ENCODE assay signal across 23 cellular contexts in the genomic region with DNA sequence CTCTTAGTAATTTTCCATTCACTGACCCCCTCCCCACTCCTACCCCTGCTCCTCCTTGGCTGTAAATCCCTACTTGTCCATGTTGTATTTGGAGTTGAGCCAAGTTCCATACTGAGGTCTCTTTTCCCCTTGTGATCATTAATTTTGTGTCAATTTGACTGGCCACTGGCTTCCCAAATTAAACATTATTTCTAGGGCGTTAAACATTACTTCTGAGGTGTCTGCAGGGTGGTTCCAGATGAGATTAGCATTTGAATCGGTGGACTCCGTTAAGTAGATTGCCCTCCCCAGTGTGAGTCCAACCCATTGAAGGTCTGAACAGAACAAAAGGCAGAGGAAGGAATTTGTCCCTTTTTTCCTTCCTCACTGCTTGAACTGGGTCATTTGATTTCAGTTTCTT. TPM values are rescaled to one million over a fixed set of nuclear protein-coding genes. Genes with fewer than 3 reads are reported as not detected.
DNase-seq lines count a peak whose midpoint lies in the region; ATAC-seq lines count a peak whose summit lies in the region.
"Had no signal": no experiment of that assay in that cellular context is flagged by ENCODE, and none has a peak within 500 bp of the region (broad histone marks: within the 10 kb centered on the region; RNA-seq: fewer than 3 reads in every experiment).

No MANE protein-coding gene starts in this region.

- no peak overlapping the region for H2AFZ ChIP-seq in trophoblast cell (ENCODE audit: insufficient read depth, low read length, poor library complexity)
- H2AFZ ChIP-seq: PC-9 had no signal

- H3K9ac ChIP-seq in iPS-18a (ENCODE audit: low read length) (no peak overlapping the region), trophoblast cell (ENCODE audit: low read length) (no peak overlapping the region)

- H3K79me2 ChIP-seq in trophoblast cell (ENCODE audit: control insufficient read depth, insufficient read depth, low read length, poor library complexity): peaks cover 2% of the 10 kb centered on the region

- H3K4me2 ChIP-seq in trophoblast cell (ENCODE audit: low read length): no peak overlapping the region
- H3K4me2 ChIP-seq: PC-9 had no signal

- peaks cover 17% of the 10 kb centered on the region for H3K4me1 ChIP-seq in HAP-1
- peaks cover 36% of the 10 kb centered on the region for H3K4me1 ChIP-seq in iPS-18a (ENCODE audit: control insufficient read depth, low read depth, low read length)
- peaks cover 7 to 18% of the 10 kb centered on the region in 2 experiments for H3K4me1 ChIP-seq in trophoblast cell (ENCODE audit: control insufficient read depth in 1 of 2, insufficient read depth in 2 of 2, low read length in 2 of 2)

- peak overlapping the region; percentile 37 for H2AK5ac ChIP-seq in trophoblast cell (ENCODE audit: low read length)

- no peak overlapping the region for H3K14ac ChIP-seq in trophoblast cell (ENCODE audit: low read length)

- H3K4me3 ChIP-seq in HAP-1 (no peak overlapping the region), iPS-18a (ENCODE audit: low read length) (peak overlapping the region; percentile 17), trophoblast cell (ENCODE audit: low read depth, low read length) (no peak overlapping the region)
- H3K4me3 ChIP-seq: PC-9 had no signal

- ATAC-seq in GM21786 (IDR thresholded peaks at IDR 0.05; ENCODE audit: unreplicated experiment) (no peak), GM19467 (IDR thresholded peaks at IDR 0.05; ENCODE audit: unreplicated experiment) (no peak)
- ATAC-seq: naive thymus-derived CD8-positive, alpha-beta T cell; stimulated activated naive B cell treated with anti-CD40 and anti-IgM and Interleukin-4, amounts not matched to agents 10 μg/mL and 1 μg/mL and 100 μg/mL, for 72 hours had no signal

- DNase-seq in HAP-1 (ENCODE audit: low spot score in 2 of 2): peak; percentile 39 to 51
- DNase-seq in NCI-H69 (lab: John Stamatoyannopoulos, UW): peak; percentile 57
- DNase-seq in trophoblast cell: no peak
- no peak for DNase-seq in SKM-1 (lab: John Stamatoyannopoulos, UW; ENCODE audit: unreplicated experiment)
- DNase-seq: activated naive CD4-positive, alpha-beta T cell; amygdala; dermis blood vessel endothelial cell; DMS79; HFFc6; hippocampal formation; IMR-90; kidney glomerular epithelial cell; MM.1S; naive thymus-derived CD8-positive, alpha-beta T cell; NCI-H146; NCI-H2171 treated with DMSO at 0.1 percent for 48 hours; NCI-H774; PC-9; SHP77 treated with DMSO at 0.1 percent for 48 hours; stimulated activated naive B cell treated with anti-CD40 and anti-IgM and Interleukin-4, amounts not matched to agents 10 μg/mL and 1 μg/mL and 100 μg/mL, for 72 hours had no signal

- no peak overlapping the region for H4K8ac ChIP-seq in trophoblast cell (ENCODE audit: low read depth, low read length)

- H3K79me1 ChIP-seq in trophoblast cell (ENCODE audit: low read length): no peaks in the 10 kb centered on the region

- in situ Hi-C loops in HAP-1 (cut with MboI; ENCODE audit: low sequenced_read_pairs): no loop called here

- H3K36me3 ChIP-seq in HAP-1 (replicated peaks) (no peaks in the 10 kb centered on the region), iPS-18a (ENCODE audit: control insufficient read depth, low read depth, low read length) (no peaks in the 10 kb centered on the region), trophoblast cell (ENCODE audit: control insufficient read depth in 1 of 2, insufficient read depth in 2 of 2, low read length in 2 of 2) (no peaks in the 10 kb centered on the region)

- no peak overlapping the region for H3K23ac ChIP-seq in trophoblast cell (ENCODE audit: low read length)

- H3K27ac ChIP-seq in iPS-18a (ENCODE audit: low read length): peak overlapping the region; percentile 25
- no peak overlapping the region for H3K27ac ChIP-seq in trophoblast cell (ENCODE audit: low read depth, low read length)
- H3K27ac ChIP-seq: PC-9 had no signal

- no peak overlapping the region for H3K18ac ChIP-seq in trophoblast cell (ENCODE audit: low read length)

- H2BK120ac ChIP-seq in trophoblast cell (ENCODE audit: insufficient read depth, low read length, poor library complexity): no peak overlapping the region

- H4K91ac ChIP-seq in trophoblast cell (ENCODE audit: low read depth, low read length): no peak overlapping the region

- H3K4ac ChIP-seq in trophoblast cell (ENCODE audit: low read depth, low read length): no peak overlapping the region

- no peaks in the 10 kb centered on the region for H3K9me3 ChIP-seq in HAP-1
- H3K9me3 ChIP-seq in iPS-18a (ENCODE audit: control insufficient read depth, low read depth, low read length): no peaks in the 10 kb centered on the region
- no peaks in the 10 kb centered on the region for H3K9me3 ChIP-seq in trophoblast cell (ENCODE audit: insufficient read depth, low read depth, low read length)

- H4K12ac ChIP-seq in trophoblast cell (ENCODE audit: low read depth, low read length): peak overlapping the region; percentile 30

- H2BK5ac ChIP-seq in trophoblast cell (ENCODE audit: low read depth, low read length, poor library complexity): no peak overlapping the region

- H2BK12ac ChIP-seq in trophoblast cell (ENCODE audit: low read length): no peak overlapping the region

- whole genome bisulfite sequencing in trophoblast cell (ENCODE audit: extremely low coverage, insufficient coverage, insufficient read length): no CpG with 5 or more reads among the region's 3 CpGs

- H3K27me3 ChIP-seq in HAP-1 (ENCODE audit: low read depth): no peaks in the 10 kb centered on the region
- no peaks in the 10 kb centered on the region for H3K27me3 ChIP-seq in iPS-18a (ENCODE audit: control insufficient read depth, insufficient read depth, low read length)
- no peaks in the 10 kb centered on the region for H3K27me3 ChIP-seq in trophoblast cell (ENCODE audit: insufficient read depth, low read length)

RNA-seq across cellular contexts. Expression of a gene that starts 25.7 kb away (rescaled TPM):
- 32.6 and 35.3 TPM in 2 replicates for polyA plus RNA-seq in trophoblast cell (2013)

Comparison
In these comparisons a context has a peak if more than half of its experiments do, and no peak if none do; other contexts are left out.
1. DNase-seq: peak in HAP-1 (2 of 2) and NCI-H69 (single experiment); none in trophoblast cell (0 of 2) and SKM-1 (single experiment).